8 cellular contexts compared by ENCODE assay signal in genomic region chr5:157731272-157732129, GRCh38. TPM values are rescaled to one million over a fixed set of nuclear protein-coding genes. Genes with fewer than 3 reads are reported as not detected.
DNase-seq lines count a peak whose midpoint lies in the region; FAIRE-seq and TF ChIP-seq lines count a peak whose summit lies in the region.

Gene THG1L, plus strand, starts transcription at chr5:157731420. Its CDS starts 21 bp downstream, at chr5:157731441.

- H3K27ac ChIP-seq in neutrophil, result peak within 1 kb of the TSS; percentile 85

- H3K4me1 ChIP-seq in neutrophil (ENCODE audit: control insufficient read depth in 1 of 2, insufficient read depth in 1 of 2, low read depth in 1 of 2, low read length in 1 of 2), result peaks cover 7 to 12% of the 10 kb centered on the region in 2 experiments

- TF ChIP-seq CTCF in HFF-Myc (IDR thresholded peaks at IDR 0.05; ENCODE audit: low read depth, low read length, missing control alignments) (no peak), neutrophil (IDR thresholded peaks at IDR 0.05) (no peak)

- no peak for FAIRE-seq in frontal cortex (lab: Jason Lieb, UNC)

- H3K36me3 Mint-ChIP-seq in activated naive CD4-positive, alpha-beta T cell treated with anti-CD3 and anti-CD28 coated beads for 36 hours (ENCODE audit: low read depth), result peaks cover 20% of the 10 kb centered on the region

- peaks cover 25% of the 10 kb centered on the region for H3K4me1 Mint-ChIP-seq in activated naive CD4-positive, alpha-beta T cell treated with anti-CD3 and anti-CD28 coated beads for 36 hours (ENCODE audit: low read depth)

- intact Hi-C loops in activated naive CD4-positive, alpha-beta T cell treated with anti-CD3 and anti-CD28 coated beads for 36 hours (cut with micrococcal nuclease), result loop anchor here (1.0 to 2.0 kb wide), 7 partner anchors 12 to 1725 kb away; partner anchors contain the start of genes CLINT1, LSM11 and MED7

- H3K4me3 ChIP-seq in HFF-Myc (replicated peaks; ENCODE audit: low read depth, low read length) (peak within 1 kb of the TSS; percentile 65), neutrophil (ENCODE audit: low read depth in 1 of 2, low read length in 1 of 2) (peak within 1 kb of the TSS; percentile 63 to 80)

- CTCF ChIA-PET in activated naive CD4-positive, alpha-beta T cell treated with anti-CD3 and anti-CD28 coated beads for 36 hours (lab: Charles Lee), result interaction anchor here (0.5 to 2.8 kb wide), 4 partner anchors 10 to 180 kb away, joined by 3 to 25 read pairs (median 4); partner anchors contain the start of gene LSM11

- H3K27ac Mint-ChIP-seq in activated naive CD4-positive, alpha-beta T cell treated with anti-CD3 and anti-CD28 coated beads for 36 hours, result peak within 1 kb of the TSS; percentile 95

- no peaks in the 10 kb centered on the region for H3K36me3 ChIP-seq in neutrophil

- H3K27me3 ChIP-seq in neutrophil, result no peaks in the 10 kb centered on the region

- peaks cover 2% of the 10 kb centered on the region for H3K9me3 Mint-ChIP-seq in activated naive CD4-positive, alpha-beta T cell treated with anti-CD3 and anti-CD28 coated beads for 36 hours

- H3K27me3 Mint-ChIP-seq in activated naive CD4-positive, alpha-beta T cell treated with anti-CD3 and anti-CD28 coated beads for 36 hours (ENCODE audit: low read depth), result no peaks in the 10 kb centered on the region

- H3K9me3 ChIP-seq in neutrophil, result no peaks in the 10 kb centered on the region

- DNase-seq in GM03348 (ENCODE audit: low spot score) (peak; percentile 98), HFF-Myc (ENCODE audit: extremely low read depth, low read depth) (peak; percentile 97), NAMALWA (ENCODE audit: low spot score) (peak; percentile 99), SK-N-DZ (ENCODE audit: low spot score) (peak; percentile 99), frontal cortex (ENCODE audit: low spot score in 2 of 2) (peak; percentile 79 to 91), superior temporal gyrus (ENCODE audit: extremely low spot score) (peak; percentile 100)
- DNase-seq in activated naive CD4-positive, alpha-beta T cell treated with anti-CD3 and anti-CD28 coated beads for 36 hours, result peak; percentile 100

- H3K4me3 Mint-ChIP-seq in activated naive CD4-positive, alpha-beta T cell treated with anti-CD3 and anti-CD28 coated beads for 36 hours, result peak within 1 kb of the TSS; percentile 97

RNA-seq across cellular contexts. Expression of gene THG1L, which starts in this region (rescaled TPM):
- 12.7 and 17.4 TPM in 2 replicates for polyA plus RNA-seq in SK-N-DZ (2014; cell fraction: cytosol; rRNA removed)
- 3.3 and 6.6 TPM in 2 replicates for polyA plus RNA-seq in SK-N-DZ (2014; cell fraction: nucleus; rRNA removed)
- total RNA-seq in activated naive CD4-positive, alpha-beta T cell treated with anti-CD3 and anti-CD28 coated beads for 36 hours, result 10 to 100 TPM; 28.1 to 30.2 TPM
- total RNA-seq in frontal cortex, result 22.8 TPM

Comparison
In these comparisons a context has a peak if more than half of its experiments do, and no peak if none do; other contexts are left out.
1. Peak in every context shown above with its lines: DNase-seq, H3K4me3 ChIP-seq and H3K27ac ChIP-seq.